In the genomic region with DNA sequence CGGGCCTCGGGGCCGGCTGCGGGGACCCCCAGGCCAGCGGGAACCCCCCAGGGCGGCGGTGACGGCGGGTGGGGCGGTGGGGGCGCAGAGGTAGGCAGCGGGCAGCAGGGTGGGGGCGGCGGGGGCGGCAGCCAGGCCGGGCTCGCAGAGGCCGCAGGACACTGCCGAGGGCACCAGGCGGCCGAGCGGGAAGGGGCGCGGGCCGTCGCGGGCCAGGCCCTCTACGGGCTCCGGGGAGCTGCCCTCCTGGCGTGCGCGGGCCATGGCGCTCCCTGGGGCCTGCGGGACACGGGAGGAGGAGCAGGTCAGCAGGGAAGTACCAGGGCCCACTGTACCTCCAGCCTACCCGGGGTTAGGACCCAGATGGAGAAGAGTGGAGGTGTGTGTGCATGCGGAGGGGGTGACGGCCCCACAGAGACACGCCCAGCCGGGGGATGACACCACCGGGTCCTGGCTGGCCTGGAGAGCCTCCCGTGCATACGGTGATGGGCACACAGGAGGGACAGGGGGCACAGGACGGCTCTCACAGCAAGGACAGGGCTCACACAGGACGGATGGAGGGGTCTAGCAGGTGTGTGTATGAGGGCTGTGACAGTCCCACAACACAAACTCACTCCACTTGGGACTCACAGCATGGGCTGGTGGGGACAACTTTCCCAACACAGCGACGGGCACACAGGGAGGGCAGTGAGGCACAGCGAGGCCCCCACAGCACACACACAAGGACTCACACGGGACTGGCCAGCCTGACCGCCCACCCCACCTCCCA, we compare ENCODE assay signal across 8 cellular contexts. TPM values are rescaled to one million over a fixed set of nuclear protein-coding genes. Genes with fewer than 3 reads are reported as not detected.
DNase-seq lines count a peak whose midpoint lies in the region; ATAC-seq and TF ChIP-seq lines count a peak whose summit lies in the region.

No MANE protein-coding gene starts in this region.

- H3K27ac ChIP-seq in Panc1 (ENCODE audit: low read length) (peak overlapping the region; percentile 95), iPS DF 6.9 (ENCODE audit: low read length) (no peak overlapping the region)

- H3K36me3 ChIP-seq in Panc1 (ENCODE audit: control insufficient read depth, insufficient read depth, low read length) (no peaks in the 10 kb centered on the region; the same call in 1 of the 2 replicates), adipocyte (ENCODE audit: control insufficient read depth, insufficient read depth, low read length, severe bottlenecking) (no peaks in the 10 kb centered on the region), iPS DF 6.9 (ENCODE audit: control insufficient read depth, insufficient read depth, low read length) (no peaks in the 10 kb centered on the region)

- H3K9ac ChIP-seq in adipocyte (ENCODE audit: low read length) = peak overlapping the region; percentile 93

- WGBS in iPS DF 6.9 (ENCODE audit: insufficient coverage, insufficient read length) = no CpG with 5 or more reads among the region's 50 CpGs

- POLR2A ChIA-PET in Panc1 (lab: Charles Lee) = interaction anchor here (0.7 kb wide), 2 partner anchors 13 to 103 kb away, joined by 3 to 5 read pairs; no protein-coding TSS in a partner anchor

- H3K9me3 ChIP-seq in Panc1 (ENCODE audit: control insufficient read depth, insufficient read depth, low read depth, low read length) (no peaks in the 10 kb centered on the region), adipocyte (ENCODE audit: control insufficient read depth, low read length) (no peaks in the 10 kb centered on the region), iPS DF 6.9 (ENCODE audit: control insufficient read depth, insufficient read depth, low read length) (no peaks in the 10 kb centered on the region)

- H3K27me3 ChIP-seq in Panc1 (ENCODE audit: control insufficient read depth, insufficient read depth, low read length) (no peaks in the 10 kb centered on the region), adipocyte (replicated peaks; ENCODE audit: control insufficient read depth, insufficient read depth, low read length) (no peaks in the 10 kb centered on the region), iPS DF 6.9 (ENCODE audit: control insufficient read depth, insufficient read depth, low read length) (no peaks in the 10 kb centered on the region)

- TF ChIP-seq CTCF in Panc1 (IDR thresholded peaks at IDR 0.05) = no peak

- CTCF ChIA-PET in Panc1 (lab: Charles Lee) = no interaction called here

- H3K4me3 ChIP-seq in Panc1 (ENCODE audit: low read depth in 2 of 2, low read length in 2 of 2) = peak overlapping the region; percentile 65 to 78
- peak overlapping the region; percentile 91 for H3K4me3 ChIP-seq in adipocyte (ENCODE audit: low read length)
- peak overlapping the region; percentile 74; the same call in 1 of the 2 replicates for H3K4me3 ChIP-seq in iPS DF 6.9 (ENCODE audit: low read length)

- intact Hi-C loops in Panc1 (cut with micrococcal nuclease; ENCODE audit: unreplicated experiment) = loop anchor here (10.0 kb wide), 1 partner anchor 184 kb away; a partner anchor contains a TSS

- H3K4me1 ChIP-seq in Panc1 (ENCODE audit: control insufficient read depth, insufficient read depth, low read length) (peaks cover 20% of the 10 kb centered on the region), adipocyte (ENCODE audit: control insufficient read depth, insufficient read depth, low read length) (peaks cover 38% of the 10 kb centered on the region), iPS DF 6.9 (ENCODE audit: control insufficient read depth, insufficient read depth, low read length) (peaks cover 16% of the 10 kb centered on the region)

- no TSS peak for BruUV-seq in Panc1 (replicated peaks; lab: Mats Ljungman, UMichigan)

- peak; percentile 52 for DNase-seq in activated CD4-positive, CD25-positive, alpha-beta regulatory T cell treated with anti-CD3 and anti-CD28 coated beads, Interleukin-2, amount 50 U/mL, for 72 hours
- DNase-seq in Panc1 (ENCODE audit: low read depth, low spot score) = no peak
- peak; percentile 57 for DNase-seq in adipocyte (ENCODE audit: low read depth)
- DNase-seq in iPS DF 6.9 (ENCODE audit: low read depth, low spot score) = no peak
- DNase-seq in stimulated activated CD4-positive, alpha-beta T cell treated with anti-CD3 and anti-CD28 coated beads, Interleukin-4, amount 100 ng/mL, for 1 hour = peak; percentile 49
- no peak for DNase-seq in kidney glomerular epithelial cell (lab: John Stamatoyannopoulos, UW)
- DNase-seq in NCI-H2107 treated with DMSO at 0.1 percent for 48 hours (lab: John Stamatoyannopoulos, UW; ENCODE audit: unreplicated experiment) = no peak

- no peak for ATAC-seq in activated CD4-positive, CD25-positive, alpha-beta regulatory T cell treated with anti-CD3 and anti-CD28 coated beads, Interleukin-2, amount 50 U/mL, for 24 hours
- ATAC-seq in Panc1 = peak; percentile 61

- in situ Hi-C loops in Panc1 (cut with HindIII; ENCODE audit: low pct_unique_long_range_greater_than_20kb, low sequenced_read_pairs) = no loop called here

RNA-seq across cellular contexts. Expression of a gene that starts 2.6 kb away (rescaled TPM):
- total RNA-seq in Panc1 (2021; ENCODE audit: unreplicated experiment) = 7.6 TPM
- 12.9 TPM for polyA plus RNA-seq in Panc1 (2012; ENCODE audit: insufficient read length)

RNA-seq across cellular contexts. Expression of a gene that starts 28.0 kb away (rescaled TPM):
- total RNA-seq in Panc1 (2021; ENCODE audit: unreplicated experiment) = 29.2 TPM
- 31.2 TPM for polyA plus RNA-seq in Panc1 (2012; ENCODE audit: insufficient read length)

RNA-seq across cellular contexts. Expression of a gene that starts 46.3 kb away (rescaled TPM):
- 13.1 TPM for total RNA-seq in Panc1 (2021; ENCODE audit: unreplicated experiment)
- polyA plus RNA-seq in Panc1 (2012; ENCODE audit: insufficient read length) = 23.1 TPM

Comparison
In these comparisons a context has a peak if more than half of its experiments do, and no peak if none do; other contexts are left out.
1. DNase-seq: peak in activated CD4-positive, CD25-positive, alpha-beta regulatory T cell treated with anti-CD3 and anti-CD28 coated beads, Interleukin-2, amount 50 U/mL, for 72 hours (single experiment), adipocyte (single experiment) and stimulated activated CD4-positive, alpha-beta T cell treated with anti-CD3 and anti-CD28 coated beads, Interleukin-4, amount 100 ng/mL, for 1 hour (single experiment); none in Panc1 (single experiment), iPS DF 6.9 (single experiment), kidney glomerular epithelial cell (single experiment) and NCI-H2107 treated with DMSO at 0.1 percent for 48 hours (single experiment).
2. Peak in every context shown above with its lines, with median percentiles within 50 percentile points of each other: H3K4me3 ChIP-seq.